In the genomic region with DNA sequence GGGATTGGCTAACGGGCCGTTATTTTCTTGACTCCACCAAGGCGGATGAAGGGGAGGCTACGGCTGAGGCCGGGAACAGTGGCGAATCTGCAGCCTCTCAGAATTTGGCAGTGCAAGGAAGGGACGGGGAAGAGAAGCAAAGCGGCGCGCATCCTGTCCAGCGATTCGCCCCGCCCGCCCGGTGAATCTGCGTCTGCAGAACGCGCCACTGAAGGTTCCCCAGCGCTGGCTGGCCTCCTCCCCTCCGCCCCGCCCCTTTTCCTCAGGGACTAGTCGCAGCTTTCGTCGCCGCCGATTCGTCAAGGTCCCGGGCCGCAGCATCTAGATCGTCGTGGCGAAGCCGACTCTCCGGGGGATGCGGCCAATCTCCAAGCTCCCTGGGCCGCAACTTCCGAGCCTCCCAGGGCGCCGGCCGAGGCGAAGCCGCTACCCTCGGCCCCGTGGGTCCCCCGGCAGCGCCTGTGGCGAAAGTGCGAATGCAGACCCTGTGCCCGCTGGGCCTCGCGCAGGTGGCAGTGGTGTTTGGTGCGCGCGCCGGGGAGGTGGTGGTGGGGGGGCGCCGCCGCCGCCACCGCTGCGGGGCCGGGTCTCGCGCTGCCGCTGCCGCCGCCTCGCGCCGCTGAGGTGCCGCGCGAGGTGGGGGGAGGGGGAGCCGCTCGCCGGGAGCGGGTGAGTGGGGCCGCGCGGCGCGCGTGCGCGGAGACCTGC, we compare ENCODE assay signal across 8 cellular contexts. TPM values are rescaled to one million over a fixed set of nuclear protein-coding genes. Genes with fewer than 3 reads are reported as not detected.
A peak's percentile ranks its signal among the peaks of the same experiment; 100 is the strongest.
DNase-seq lines count a peak whose midpoint lies in the region; ATAC-seq and TF ChIP-seq lines count a peak whose summit lies in the region.

Gene SETD1A, plus strand, starts transcription at position 299 of the 708 bp plus-strand sequence. CDS start 978 bp downstream, outside the sequence.

- intact Hi-C loops in breast epithelium (cut with DNase I; ENCODE audit: low total_unique reads): no loop called here

- TF ChIP-seq CTCF in AG04450 (IDR thresholded peaks at IDR 0.05; ENCODE audit: low read depth, low read length) (no peak), WI38 (IDR thresholded peaks at IDR 0.05; ENCODE audit: low read depth, low read length) (no peak), breast epithelium (IDR thresholded peaks at IDR 0.05) (peak in 2 of 3 donors; percentile 25 to 49)

- H3K9me3 ChIP-seq in AG04450 (ENCODE audit: control insufficient read depth, insufficient read depth, low read length): no peaks in the 10 kb centered on the region; the same call in 1 of the 2 replicates
- H3K9me3 ChIP-seq in breast epithelium: no peaks in the 10 kb centered on the region

- in situ Hi-C loops in GM18951 (cut with MboI; ENCODE audit: low sequenced_read_pairs, unreplicated experiment): no loop called here

- DNase-seq in AG04450 (ENCODE audit: low read depth, low spot score) (peak; percentile 91), NCI-H2227 (lab: John Stamatoyannopoulos, UW; ENCODE audit: unreplicated experiment) (peak; percentile 97), breast epithelium (ENCODE audit: low spot score in 2 of 2) (peak; percentile 95 to 98), iPS-NIHi11 (ENCODE audit: low spot score) (peak; percentile 96)

- H3K27me3 ChIP-seq in AG04450 (ENCODE audit: control insufficient read depth, insufficient read depth, low read length) (no peaks in the 10 kb centered on the region), breast epithelium (no peaks in the 10 kb centered on the region)

- peak; percentile 79 for ATAC-seq in HG03159 (IDR thresholded peaks at IDR 0.05; ENCODE audit: unreplicated experiment)

- TF ChIP-seq POLR2A in GM18951 (IDR thresholded peaks at IDR 0.05; ENCODE audit: extremely low read depth, insufficient read depth, insufficient read length) (peak; percentile 51), breast epithelium (IDR thresholded peaks at IDR 0.05) (no peak)

- no peaks in the 10 kb centered on the region for H3K36me3 ChIP-seq in breast epithelium

- peaks cover 0 to 7% of the 10 kb centered on the region in 2 donors for H3K4me1 ChIP-seq in breast epithelium

- POLR2A ChIA-PET in AG04450 (lab: Yijun Ruan, JAX): interaction anchor here (0.7 to 1.0 kb wide), 2 partner anchors 185 to 222 kb away, joined by 4 to 5 read pairs; partner anchors contain the start of gene FUS

- H3K27ac ChIP-seq in AG04450 (ENCODE audit: low read depth, low read length) (peak within 1 kb of the TSS; percentile 98), breast epithelium (peak within 1 kb of the TSS; percentile 97 to 98), skin epidermis (peak within 1 kb of the TSS; percentile 89 to 100 (median 99))

- CTCF ChIA-PET in AG04450 (lab: Charles Lee): no interaction called here

- H3K4me3 ChIP-seq in AG04450 (ENCODE audit: low read depth, low read length) (peak within 1 kb of the TSS; percentile 82), WI38 (ENCODE audit: low read depth, low read length) (peak within 1 kb of the TSS; percentile 85), breast epithelium (peak within 1 kb of the TSS; percentile 68 to 84 (median 83)), skin epidermis (peak within 1 kb of the TSS; percentile 59 to 93 (median 81))

RNA-seq across cellular contexts. Expression of gene SETD1A, which starts in this region (rescaled TPM):
- 1.1 and 1.4 TPM in 2 replicates for polyA plus RNA-seq in AG04450 (2011; rRNA removed)
- 2.4 and 5.3 TPM in 2 replicates for polyA minus RNA-seq in AG04450 (2011; rRNA and poly(A)+ RNA removed)
- 1 to 10 TPM; 4.8 to 5.6 (median 5.1) TPM for total RNA-seq in breast epithelium

Comparison
In these comparisons a context has a peak if more than half of its experiments do, and no peak if none do; other contexts are left out.
1. Peak in every context shown above with its lines: DNase-seq, ATAC-seq, H3K4me3 ChIP-seq and H3K27ac ChIP-seq.
2. CTCF ChIP-seq: peak in breast epithelium (2 of 3); none in AG04450 (single experiment) and WI38 (single experiment).